In the genomic region with DNA sequence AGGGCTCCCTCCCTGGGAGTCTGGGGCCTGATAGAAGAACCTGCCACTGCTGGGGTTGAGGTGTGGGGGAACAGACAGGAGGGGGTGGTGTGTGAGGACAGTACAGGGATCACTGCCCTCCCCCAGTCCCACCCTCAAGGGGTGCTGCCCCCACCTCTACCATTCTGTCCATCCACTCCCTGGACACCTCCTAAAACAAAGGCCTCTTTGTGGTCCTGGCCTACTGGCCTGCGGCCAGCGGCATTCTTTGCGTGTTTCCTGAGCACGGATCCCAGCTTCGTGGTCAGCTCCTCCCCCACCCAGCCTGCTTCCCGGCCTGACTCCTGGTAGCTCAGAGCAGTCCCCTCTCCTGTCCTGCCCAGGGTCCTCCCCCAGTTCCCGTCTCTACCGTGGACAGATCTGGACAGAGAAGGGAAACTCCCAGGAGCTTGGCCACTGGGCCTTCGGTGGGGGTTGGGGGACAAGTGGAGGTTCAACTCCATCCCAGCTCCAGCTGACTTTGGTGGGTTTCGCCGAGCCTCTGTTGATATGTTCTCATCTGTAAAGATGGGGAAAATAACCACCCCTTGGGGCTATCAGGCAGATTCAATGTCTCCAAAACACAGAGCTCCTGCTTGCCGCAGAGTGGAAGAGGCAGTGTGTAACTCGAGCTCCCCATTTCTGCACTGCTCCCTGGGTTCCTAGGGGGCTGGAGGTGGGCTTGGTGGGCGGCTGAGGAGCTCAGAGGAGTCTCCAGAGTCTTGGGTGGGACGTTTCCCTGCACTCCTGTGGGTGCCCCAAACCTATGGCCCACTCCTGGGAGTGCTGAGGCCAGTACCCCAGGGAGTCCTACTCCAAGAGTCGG, we compare ENCODE assay signal across 9 cellular contexts. TPM values are rescaled to one million over a fixed set of nuclear protein-coding genes. Genes with fewer than 3 reads are reported as not detected.
A peak's percentile ranks its signal among the peaks of the same experiment; 100 is the strongest.
DNase-seq lines count a peak whose midpoint lies in the region; ATAC-seq and TF ChIP-seq lines count a peak whose summit lies in the region.
"Had no signal": no experiment of that assay in that cellular context is flagged by ENCODE, and none has a peak within 500 bp of the region (broad histone marks: within the 10 kb centered on the region; RNA-seq: fewer than 3 reads in every experiment).

No MANE protein-coding gene starts in this region.

- no peak for ATAC-seq in HG03196 (IDR thresholded peaks at IDR 0.05; ENCODE audit: unreplicated experiment)

- H3K27ac ChIP-seq in SJCRH30 = peak overlapping the region; percentile 92

- H3K4me1 ChIP-seq in SJCRH30 = peaks cover 84% of the 10 kb centered on the region

- no peaks in the 10 kb centered on the region for H3K9me3 ChIP-seq in SJCRH30 (replicated peaks)

- DNase-seq in AG09309 (ENCODE audit: low read depth) = peak; percentile 83
- DNase-seq in SJCRH30 = peak; percentile 99
- peak; percentile 99 for DNase-seq in fibroblast of pulmonary artery (ENCODE audit: low read depth)
- peak in 39 of 56 donors; percentile 12 to 85 (median 49) for DNase-seq in nucleus accumbens (lab: John Stamatoyannopoulos, UW)
- no peak for DNase-seq in SHP77 (lab: John Stamatoyannopoulos, UW)
- DNase-seq in cortex of kidney (lab: John Stamatoyannopoulos, UW) = no peak
- DNase-seq in activated effector memory CD4-positive, alpha-beta T cell treated with anti-CD3 and anti-CD28 coated beads, Interleukin-2, amount 50 U/mL, for 16 hours = no peak
- DNase-seq: activated B cell treated with CpG ODN at 0.5 μM for 24 hours had no signal

- TF ChIP-seq CTCF in AG09309 (IDR thresholded peaks at IDR 0.05; ENCODE audit: control insufficient read depth, insufficient read depth, low read depth, low read length, missing control alignments) (no peak), fibroblast of pulmonary artery (IDR thresholded peaks at IDR 0.05; ENCODE audit: low read length, missing control alignments) (no peak)

- H3K27me3 ChIP-seq in SJCRH30 = no peaks in the 10 kb centered on the region

- H3K36me3 ChIP-seq in SJCRH30 = no peaks in the 10 kb centered on the region

- H3K4me3 ChIP-seq in AG09309 (ENCODE audit: control insufficient read depth, low read depth, low read length) (no peak overlapping the region; the same call in 1 of the 2 replicates), SJCRH30 (peak overlapping the region; percentile 21), fibroblast of pulmonary artery (replicated peaks; ENCODE audit: low read depth, low read length) (no peak overlapping the region)

RNA-seq across cellular contexts. Expression of gene LYL1, which starts 48.7 kb away (rescaled TPM):
- total RNA-seq in SJCRH30 (2014; rRNA removed; shearing (Covaris generic)) = 0.08 TPM in 1 of 2 replicates, not detected in the other

RNA-seq across cellular contexts. Expression of gene NFIX, which starts 58.7 kb away (rescaled TPM):
- total RNA-seq in SJCRH30 (2014; rRNA removed; shearing (Covaris generic)) = 20.2 and 22.4 TPM in 2 replicates

Comparison
In these comparisons a context has a peak if more than half of its experiments do, and no peak if none do; other contexts are left out.
1. DNase-seq: peak in AG09309 (single experiment), SJCRH30 (2 of 2), fibroblast of pulmonary artery (single experiment) and nucleus accumbens (39 of 56); none in SHP77 (0 of 2), cortex of kidney (single experiment) and activated effector memory CD4-positive, alpha-beta T cell treated with anti-CD3 and anti-CD28 coated beads, Interleukin-2, amount 50 U/mL, for 16 hours (single experiment).